8 cellular contexts compared by ENCODE assay signal in the genomic region with DNA sequence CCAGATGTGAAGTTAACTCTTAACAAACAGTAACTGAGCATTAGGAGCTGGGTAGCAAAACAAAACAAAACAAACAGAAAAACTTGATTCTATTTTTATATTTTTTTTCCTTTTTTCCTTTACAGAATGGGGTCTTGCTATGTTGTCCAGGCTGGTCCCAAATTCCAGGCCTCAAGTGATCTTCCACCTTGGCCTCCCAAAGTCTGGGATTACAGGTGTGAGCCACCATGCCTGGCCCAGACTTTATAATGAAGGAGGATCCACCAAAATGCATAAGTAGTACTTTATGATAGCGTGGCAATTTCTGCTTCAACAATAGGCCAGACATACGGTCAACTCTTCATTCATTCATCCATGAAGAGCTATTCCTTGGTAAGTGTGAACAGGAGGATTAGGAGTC.
"Had no signal": no experiment of that assay in that cellular context is flagged by ENCODE, and none has a peak within 500 bp of the region (broad histone marks: within the 10 kb centered on the region; RNA-seq: fewer than 3 reads in every experiment).

No MANE protein-coding gene starts in this region.

- ATAC-seq: GM23338, HCT116 had no signal

- H2AFZ ChIP-seq: GM23338 had no signal

- H3K27ac ChIP-seq: HL-60, KMS-11 had no signal

- H3K4me3 ChIP-seq: GM23338, HAP-1 had no signal

- H3K9ac ChIP-seq: KMS-11 had no signal

- H3K9me3 ChIP-seq: HAP-1 had no signal

- H3K9me3 Mint-ChIP-seq: GM23338 had no signal

- H3K27ac Mint-ChIP-seq: GM23338 had no signal

- DNase-seq: H7, IMR-90, KBM-7 had no signal

- H3K36me3 ChIP-seq: HAP-1 had no signal

- H3K4me3 Mint-ChIP-seq: GM23338 had no signal

- H3K4me2 ChIP-seq: GM23338, KMS-11 had no signal
